In the genomic region with DNA sequence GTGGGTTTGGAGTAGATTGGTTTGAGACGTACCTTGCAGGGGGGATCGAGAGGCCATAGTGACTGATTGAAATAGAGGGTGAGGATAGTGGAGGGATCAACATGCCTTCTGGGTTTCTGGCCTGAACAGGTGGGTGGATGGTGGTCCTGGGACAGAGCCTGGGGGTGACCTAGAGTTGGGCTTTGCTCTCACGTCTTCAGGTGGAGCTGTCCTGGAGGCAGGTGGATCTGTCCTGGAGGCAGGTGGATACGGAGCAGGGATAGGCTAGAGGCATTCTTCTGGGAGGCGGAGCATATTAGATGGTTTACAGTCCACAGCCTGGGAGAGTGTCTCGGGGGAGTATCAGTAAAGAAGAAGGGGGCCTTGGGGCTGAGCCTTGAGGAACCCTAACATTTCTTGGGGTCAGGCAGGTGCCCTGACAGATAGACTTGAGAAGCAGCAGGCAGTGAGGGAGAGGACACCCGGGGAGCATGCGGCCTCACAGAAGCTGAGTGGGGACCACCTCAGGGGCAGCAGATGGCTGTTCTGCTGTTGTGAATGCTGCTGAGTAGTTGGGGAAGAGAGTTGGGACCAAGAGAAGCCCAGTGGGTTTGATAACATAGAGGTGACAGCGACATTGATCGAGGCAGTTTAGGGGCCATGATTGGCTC, we compare ENCODE assay signal across 9 cellular contexts. TPM values are rescaled to one million over a fixed set of nuclear protein-coding genes. Genes with fewer than 3 reads are reported as not detected.
DNase-seq lines count a peak whose midpoint lies in the region; ATAC-seq and TF ChIP-seq lines count a peak whose summit lies in the region.
"Had no signal": no experiment of that assay in that cellular context is flagged by ENCODE, and none has a peak within 500 bp of the region (broad histone marks: within the 10 kb centered on the region; RNA-seq: fewer than 3 reads in every experiment).

No MANE protein-coding gene starts in this region.

- ATAC-seq in GM19395 (IDR thresholded peaks at IDR 0.05; ENCODE audit: unreplicated experiment), result no peak
- ATAC-seq in HG02678 (IDR thresholded peaks at IDR 0.05; ENCODE audit: unreplicated experiment), result no peak

- POLR2A ChIA-PET in Caco-2 (lab: Charles Lee), result interaction anchor here (0.6 to 3.6 kb wide), 2 partner anchors 17 to 270 kb away, joined by 3 to 31 read pairs; no protein-coding TSS in a partner anchor
- POLR2A ChIA-PET in PC-9 (lab: Charles Lee; ENCODE audit: unreplicated experiment), result interaction anchor here (0.6 to 0.7 kb wide), 2 partner anchors 171 to 1049 kb away, joined by 3 to 4 read pairs; partner anchors contain the start of gene THAP4

- H3F3A ChIP-seq in PC-9 (ENCODE audit: insufficient read depth, low read depth), result peaks cover 14% of the 10 kb centered on the region; the same call in 1 of the 2 replicates

- H3K9me2 ChIP-seq in PC-9 (ENCODE audit: insufficient read depth), result no peaks in the 10 kb centered on the region

- no TSS peak for BruUV-seq in Caco-2 (replicated peaks; lab: Mats Ljungman, UMichigan)
- BruUV-seq in PC-9 (replicated peaks; lab: Mats Ljungman, UMichigan), result no TSS peak

- no peak for TF ChIP-seq CTCF in Caco-2 (IDR thresholded peaks at IDR 0.05; ENCODE audit: insufficient read depth in 1 of 2, low read depth in 1 of 2, low read length in 1 of 2, severe bottlenecking in 1 of 2, unreplicated experiment in 1 of 2)
- no peak for TF ChIP-seq CTCF in PC-9 (conservative IDR thresholded peaks at IDR 0.05)
- TF ChIP-seq CTCF in endothelial cell (IDR thresholded peaks at IDR 0.05; ENCODE audit: unreplicated experiment), result no peak

- H2AFZ ChIP-seq in PC-9, result no peak overlapping the region
- H2AFZ ChIP-seq in neuron (ENCODE audit: low read depth, low read length), result no peak overlapping the region

- H3K4me2 ChIP-seq in PC-9, result peak overlapping the region; percentile 97

- H3K27me3 Mint-ChIP-seq in Caco-2 (ENCODE audit: insufficient read depth, unreplicated experiment) (no peaks in the 10 kb centered on the region), endothelial cell (ENCODE audit: unreplicated experiment) (peaks cover 12% of the 10 kb centered on the region)

- H3K9me3 Mint-ChIP-seq in Caco-2 (ENCODE audit: unreplicated experiment) (no peaks in the 10 kb centered on the region), endothelial cell (ENCODE audit: unreplicated experiment) (no peaks in the 10 kb centered on the region)

- H3K79me2 ChIP-seq in PC-9 (ENCODE audit: low read depth), result peaks cover 64% of the 10 kb centered on the region

- H3K4me3 Mint-ChIP-seq in Caco-2 (ENCODE audit: unreplicated experiment), result peak overlapping the region; percentile 89
- peak overlapping the region; percentile 84 for H3K4me3 Mint-ChIP-seq in endothelial cell (ENCODE audit: unreplicated experiment)

- no peak overlapping the region for H3K27ac ChIP-seq in PC-9
- H3K27ac ChIP-seq: adrenal gland had no signal

- H3K4me1 ChIP-seq in Caco-2, result no peaks in the 10 kb centered on the region
- peaks cover 28% of the 10 kb centered on the region for H3K4me1 ChIP-seq in PC-9 (replicated peaks; ENCODE audit: insufficient read depth)
- peaks cover 29% of the 10 kb centered on the region for H3K4me1 ChIP-seq in neuron (ENCODE audit: insufficient read depth, low read length)

- H3K4me3 ChIP-seq in Caco-2 (ENCODE audit: low read depth, low read length), result peak overlapping the region; percentile 71
- peak overlapping the region; percentile 83 for H3K4me3 ChIP-seq in PC-9
- H3K4me3 ChIP-seq in neuron (ENCODE audit: low read length), result peak overlapping the region; percentile 97

- H3K27me3 ChIP-seq in Caco-2 (replicated peaks; ENCODE audit: control insufficient read depth, insufficient read depth, low read length) (no peaks in the 10 kb centered on the region), PC-9 (ENCODE audit: insufficient read depth, low read depth) (no peaks in the 10 kb centered on the region), neuron (ENCODE audit: insufficient read depth, low read length) (no peaks in the 10 kb centered on the region)
- H3K27me3 ChIP-seq: adrenal gland had no signal

- intact Hi-C loops in Caco-2 (cut with micrococcal nuclease; ENCODE audit: unreplicated experiment), result no loop called here
- intact Hi-C loops in PC-9 (cut with micrococcal nuclease; ENCODE audit: unreplicated experiment), result no loop called here

- H3K9me3 ChIP-seq in Caco-2, result no peaks in the 10 kb centered on the region
- H3K9me3 ChIP-seq in PC-9 (ENCODE audit: insufficient read depth, low read depth), result no peaks in the 10 kb centered on the region
- no peaks in the 10 kb centered on the region for H3K9me3 ChIP-seq in neuron (ENCODE audit: low read length)
- H3K9me3 ChIP-seq: adrenal gland had no signal

- H3K36me3 ChIP-seq in Caco-2 (ENCODE audit: control insufficient read depth, insufficient read depth, low read length) (no peaks in the 10 kb centered on the region), PC-9 (ENCODE audit: low read depth) (no peaks in the 10 kb centered on the region), neuron (ENCODE audit: insufficient read depth, low read length) (peaks cover 31% of the 10 kb centered on the region)

- no peak for DNase-seq in Caco-2
- no peak for DNase-seq in PC-9
- no peak for DNase-seq in endothelial cell (ENCODE audit: low spot score)
- DNase-seq in NCI-H82 treated with DMSO at 0.1 percent for 48 hours (lab: John Stamatoyannopoulos, UW; ENCODE audit: unreplicated experiment), result no peak
- DNase-seq in stimulated activated naive CD4-positive, alpha-beta T cell (lab: John Stamatoyannopoulos, UW), result no peak
- DNase-seq: adrenal gland had no signal

- H3K4me1 Mint-ChIP-seq in Caco-2 (ENCODE audit: low read depth, unreplicated experiment), result peaks cover 16% of the 10 kb centered on the region
- H3K4me1 Mint-ChIP-seq in endothelial cell (ENCODE audit: unreplicated experiment), result peaks cover 26% of the 10 kb centered on the region

- H3K27ac Mint-ChIP-seq in Caco-2 (ENCODE audit: unreplicated experiment) (no peak overlapping the region), endothelial cell (ENCODE audit: unreplicated experiment) (peak overlapping the region; percentile 5)

- H4K20me1 ChIP-seq in PC-9 (ENCODE audit: insufficient read depth), result peaks cover 22% of the 10 kb centered on the region

- H3K36me3 Mint-ChIP-seq in Caco-2 (ENCODE audit: insufficient read depth, unreplicated experiment) (peaks cover 4% of the 10 kb centered on the region), endothelial cell (ENCODE audit: low read depth, unreplicated experiment) (peaks cover 31% of the 10 kb centered on the region)

- CTCF ChIA-PET in Caco-2 (lab: Charles Lee), result no interaction called here
- CTCF ChIA-PET in PC-9 (lab: Charles Lee), result interaction anchor here (0.6 to 2.4 kb wide), 4 partner anchors 8 to 843 kb away, joined by 3 to 22 read pairs (median 8); no protein-coding TSS in a partner anchor

RNA-seq across cellular contexts. Expression of gene CAPN10, which starts 1.6 kb away (rescaled TPM):
- total RNA-seq in Caco-2 (2022) (27.8 and 30.9 TPM in 2 replicates), PC-9 (2021) (49.8 and 70.3 TPM in 2 replicates), endothelial cell (ENCODE audit: unreplicated experiment) (47.8 TPM)

RNA-seq across cellular contexts. Expression of gene RNPEPL1, which starts 19.8 kb away (rescaled TPM):
- total RNA-seq in Caco-2 (2022) (22.6 and 25.6 TPM in 2 replicates), PC-9 (2021) (101 and 125 TPM in 2 replicates), endothelial cell (ENCODE audit: unreplicated experiment) (29.2 TPM)

RNA-seq across cellular contexts. Expression of gene DUSP28, which starts 28.0 kb away (rescaled TPM):
- total RNA-seq in Caco-2 (2022), result 2.2 and 2.3 TPM in 2 replicates
- 10.9 and 11.5 TPM in 2 replicates for total RNA-seq in PC-9 (2021)
- 1.5 TPM for total RNA-seq in endothelial cell (ENCODE audit: unreplicated experiment)

RNA-seq across cellular contexts. Expression of gene ANKMY1, which starts 30.3 kb away (rescaled TPM):
- total RNA-seq in Caco-2 (2022) (12.2 and 16.6 TPM in 2 replicates), PC-9 (2021) (85.7 and 94.8 TPM in 2 replicates), endothelial cell (ENCODE audit: unreplicated experiment) (5.6 TPM)

RNA-seq across cellular contexts. Expression of gene GPR35, which starts 37.1 kb away (rescaled TPM):
- 21.3 and 21.5 TPM in 2 replicates for total RNA-seq in Caco-2 (2022)
- total RNA-seq in PC-9 (2021), result 1.1 and 2.5 TPM in 2 replicates
- total RNA-seq in endothelial cell (ENCODE audit: unreplicated experiment), result 0.77 TPM
